ENCODE assay signal across 9 cellular contexts in the genomic region with DNA sequence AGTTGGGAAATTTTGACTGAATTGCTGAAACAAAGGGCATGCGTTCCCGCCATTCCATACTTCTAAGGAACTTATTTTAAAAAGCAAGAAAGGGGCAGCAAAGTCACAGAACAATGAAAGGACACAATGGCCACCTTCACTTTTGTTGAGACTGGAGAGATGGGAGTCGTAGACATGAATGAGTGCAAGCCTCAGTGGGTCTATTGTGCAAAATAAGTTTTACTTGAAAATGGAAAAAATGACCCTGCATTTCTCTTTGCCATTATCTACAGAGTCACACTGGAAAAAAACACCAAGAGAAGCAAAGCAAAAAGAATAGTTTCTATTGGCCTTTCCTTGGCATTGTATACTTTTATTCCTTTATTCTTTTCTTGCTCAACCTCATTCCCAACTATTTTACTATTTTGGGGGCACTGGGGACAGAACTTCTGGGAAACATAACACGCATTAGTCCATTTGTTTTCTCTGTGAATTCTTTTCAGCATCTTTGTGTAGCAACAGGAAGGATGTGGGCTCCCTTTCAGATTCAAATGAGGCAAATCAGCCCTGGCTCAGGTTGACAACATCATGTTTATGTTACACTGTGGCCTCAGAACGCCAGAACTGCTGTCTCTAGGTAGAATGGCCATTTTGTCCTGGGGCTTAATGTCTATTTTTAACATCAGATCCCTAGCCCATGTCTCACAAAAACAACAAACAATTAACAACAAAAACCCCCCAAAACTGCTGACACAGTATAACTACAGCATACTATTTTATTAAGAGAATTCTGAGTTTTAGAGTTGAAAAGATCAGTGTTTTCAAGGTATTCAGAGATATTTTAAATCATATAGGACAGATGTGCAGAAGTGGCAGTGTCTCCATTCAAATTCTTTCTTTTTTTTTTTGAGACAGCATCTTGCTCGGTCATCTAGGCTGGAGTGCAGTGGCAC.
DNase-seq lines count a peak whose midpoint lies in the region; ATAC-seq and TF ChIP-seq lines count a peak whose summit lies in the region.
"Had no signal": no experiment of that assay in that cellular context is flagged by ENCODE, and none has a peak within 500 bp of the region (broad histone marks: within the 10 kb centered on the region; RNA-seq: fewer than 3 reads in every experiment).

No MANE protein-coding gene starts in this region.

- no peak overlapping the region for H3K4me3 Mint-ChIP-seq in mesothelial cell of epicardium

- H3K4me1 Mint-ChIP-seq in mesothelial cell of epicardium: peaks cover 10% of the 10 kb centered on the region

- H3K27ac ChIP-seq in coronary artery: no peak overlapping the region

- peak; percentile 51 to 55 for DNase-seq in activated CD4-positive, alpha-beta T cell treated with anti-CD3 and anti-CD28 coated beads for 4 hours
- DNase-seq in iPS DF 19.7 (ENCODE audit: low read depth, low spot score) (peak; percentile 80), coronary artery (ENCODE audit: low spot score) (no peak), mesothelial cell of epicardium (ENCODE audit: low spot score in 2 of 2, unreplicated experiment in 2 of 2) (no peak), NCI-H510A treated with DMSO at 0.1 percent for 48 hours (lab: John Stamatoyannopoulos, UW) (no peak)
- no peak for DNase-seq in stimulated activated CD8-positive, alpha-beta memory T cell treated with anti-CD3 and anti-CD28 coated beads, Interleukin-4, amount 100 ng/mL, for 48 hours

- no peak overlapping the region for H3K4me3 ChIP-seq in coronary artery

- TF ChIP-seq CTCF in coronary artery (IDR thresholded peaks at IDR 0.05) (no peak), mesothelial cell of epicardium (IDR thresholded peaks at IDR 0.05; ENCODE audit: unreplicated experiment) (no peak)

- no peak overlapping the region for H3K27ac Mint-ChIP-seq in mesothelial cell of epicardium

- H3K9me3 Mint-ChIP-seq in mesothelial cell of epicardium: peaks cover 4% of the 10 kb centered on the region

- H3K36me3 Mint-ChIP-seq in mesothelial cell of epicardium: peaks cover 8% of the 10 kb centered on the region

- ATAC-seq in GM18870 (IDR thresholded peaks at IDR 0.05; ENCODE audit: unreplicated experiment): peak; percentile 92
- peak; percentile 92 for ATAC-seq in HG02885 (IDR thresholded peaks at IDR 0.05; ENCODE audit: poor library complexity, unreplicated experiment)
- ATAC-seq: Panc1 had no signal

- H3K27me3 Mint-ChIP-seq in mesothelial cell of epicardium (ENCODE audit: low read depth): no peaks in the 10 kb centered on the region

Comparison
In these comparisons a context has a peak if more than half of its experiments do, and no peak if none do; other contexts are left out.
1. DNase-seq: peak in activated CD4-positive, alpha-beta T cell treated with anti-CD3 and anti-CD28 coated beads for 4 hours (2 of 2) and iPS DF 19.7 (single experiment); none in coronary artery (single experiment), mesothelial cell of epicardium (0 of 2), stimulated activated CD8-positive, alpha-beta memory T cell treated with anti-CD3 and anti-CD28 coated beads, Interleukin-4, amount 100 ng/mL, for 48 hours (single experiment) and NCI-H510A treated with DMSO at 0.1 percent for 48 hours (single experiment).